In the genomic region with DNA sequence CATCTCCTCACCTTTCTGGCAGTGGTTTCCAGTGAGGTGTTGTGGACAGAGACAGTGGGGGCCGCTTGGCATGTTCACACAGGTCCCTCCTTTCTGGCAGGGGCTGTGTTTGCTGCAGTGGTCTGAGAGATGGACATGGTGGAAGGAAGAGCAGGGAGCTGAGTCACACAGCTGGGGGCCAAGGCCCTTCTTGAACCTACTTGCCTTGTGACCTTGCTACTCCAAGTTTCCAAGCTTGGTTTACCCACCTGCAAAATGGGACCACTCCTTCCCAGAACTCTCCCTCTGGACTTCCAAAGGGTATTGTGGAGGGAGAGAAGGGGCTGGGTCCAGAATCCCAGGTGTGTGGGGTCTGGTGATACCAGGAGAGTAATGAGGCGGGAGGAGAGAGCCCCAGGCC, we compare ENCODE assay signal across 17 cellular contexts. TPM values are rescaled to one million over a fixed set of nuclear protein-coding genes. Genes with fewer than 3 reads are reported as not detected.
A peak's percentile ranks its signal among the peaks of the same experiment; 100 is the strongest.
DNase-seq lines count a peak whose midpoint lies in the region; ATAC-seq and TF ChIP-seq lines count a peak whose summit lies in the region.
"Had no signal": no experiment of that assay in that cellular context is flagged by ENCODE, and none has a peak within 500 bp of the region (broad histone marks: within the 10 kb centered on the region; RNA-seq: fewer than 3 reads in every experiment).

No MANE protein-coding gene starts in this region.

- no peak for DNase-seq in activated CD8-positive, alpha-beta memory T cell treated with anti-CD3 and anti-CD28 coated beads, Interleukin-2, amount 10 ng/mL, durations not matched to agents 7 days and 5 days
- DNase-seq in activated CD8-positive, alpha-beta memory T cell treated with anti-CD3 and anti-CD28 coated beads, Interleukin-2, amount 50 U/mL, for 4 hours: no peak
- no peak for DNase-seq in effector memory CD8-positive, alpha-beta T cell
- DNase-seq in spleen (no peak), AG08395 (ENCODE audit: low spot score) (no peak)
- DNase-seq: hippocampal formation; NCI-H1694; stimulated activated CD4-positive, alpha-beta T cell treated with anti-CD3 and anti-CD28 coated beads, Interleukin-4, amount 100 ng/mL, for 24 hours had no signal

- H3K79me2 ChIP-seq in OCI-LY3 (ENCODE audit: low read length): no peaks in the 10 kb centered on the region

- peak overlapping the region; percentile 64 for H3K4me3 Mint-ChIP-seq in activated CD8-positive, alpha-beta memory T cell treated with anti-CD3 and anti-CD28 coated beads, Interleukin-2, amount 10 ng/mL, durations not matched to agents 7 days and 5 days
- H3K4me3 Mint-ChIP-seq in effector memory CD8-positive, alpha-beta T cell: peak overlapping the region; percentile 85 to 87

- H3K4me3 ChIP-seq in OCI-LY3 (ENCODE audit: low read length) (no peak overlapping the region), spleen (peak overlapping the region in 1 of 8 donors; percentile 37)

- no peak for ATAC-seq in activated CD8-positive, alpha-beta memory T cell treated with anti-CD3 and anti-CD28 coated beads, Interleukin-2, amount 10 ng/mL, durations not matched to agents 7 days and 5 days
- ATAC-seq in effector memory CD8-positive, alpha-beta T cell (replicated peaks): no peak
- no peak for ATAC-seq in GM18505 (IDR thresholded peaks at IDR 0.05; ENCODE audit: unreplicated experiment)
- ATAC-seq in esophagus mucosa: no peak

- no peak overlapping the region for H3K27ac Mint-ChIP-seq in activated CD8-positive, alpha-beta memory T cell treated with anti-CD3 and anti-CD28 coated beads, Interleukin-2, amount 10 ng/mL, durations not matched to agents 7 days and 5 days
- H3K27ac Mint-ChIP-seq in effector memory CD8-positive, alpha-beta T cell: peak overlapping the region; percentile 41 to 66

- no peak overlapping the region for H3K27ac ChIP-seq in OCI-LY3 (ENCODE audit: low read length)
- peak overlapping the region in 7 of 8 donors; percentile 11 to 84 (median 58) for H3K27ac ChIP-seq in spleen

- peaks cover 37% of the 10 kb centered on the region for H3K4me1 Mint-ChIP-seq in activated CD8-positive, alpha-beta memory T cell treated with anti-CD3 and anti-CD28 coated beads, Interleukin-2, amount 10 ng/mL, durations not matched to agents 7 days and 5 days
- H3K4me1 Mint-ChIP-seq in effector memory CD8-positive, alpha-beta T cell (ENCODE audit: low read depth in 2 of 2): peaks cover 41 to 45% of the 10 kb centered on the region in 2 donors

- no peaks in the 10 kb centered on the region for H3K36me3 Mint-ChIP-seq in activated CD8-positive, alpha-beta memory T cell treated with anti-CD3 and anti-CD28 coated beads, Interleukin-2, amount 10 ng/mL, durations not matched to agents 7 days and 5 days
- peaks cover 6% of the 10 kb centered on the region for H3K36me3 Mint-ChIP-seq in effector memory CD8-positive, alpha-beta T cell (ENCODE audit: insufficient read depth)

- H2AFZ ChIP-seq in OCI-LY3 (ENCODE audit: low read depth, low read length): no peak overlapping the region

- intact Hi-C loops in spleen (cut with DNase I; ENCODE audit: low total_unique reads): no loop called here

- CTCF ChIA-PET in activated CD8-positive, alpha-beta memory T cell treated with anti-CD3 and anti-CD28 coated beads, Interleukin-2, amount 10 ng/mL, durations not matched to agents 7 days and 5 days (lab: Charles Lee): interaction anchor here (1.1 to 18.7 kb wide), 17 partner anchors 10 to 112 kb away, joined by 4 to 717 read pairs (median 46); partner anchors contain the start of genes DDX41, GRK6, MXD3 and PDLIM7

- TF ChIP-seq POLR2A in spleen (IDR thresholded peaks at IDR 0.05) (no peak), GM18505 (IDR thresholded peaks at IDR 0.05; ENCODE audit: borderline replicate concordance, extremely low read depth, insufficient read depth, insufficient read length) (no peak)

- H3K4me2 ChIP-seq in OCI-LY3 (ENCODE audit: low read length): 0 out of 2 replicates have a peak overlapping the region, but pooled peaks have one; percentile 16

- H3K36me3 ChIP-seq in OCI-LY3 (replicated peaks; ENCODE audit: low read depth, low read length) (no peaks in the 10 kb centered on the region), spleen (no peaks in the 10 kb centered on the region)

- peaks cover 23% of the 10 kb centered on the region for H3K27me3 Mint-ChIP-seq in activated CD8-positive, alpha-beta memory T cell treated with anti-CD3 and anti-CD28 coated beads, Interleukin-2, amount 10 ng/mL, durations not matched to agents 7 days and 5 days
- H3K27me3 Mint-ChIP-seq in effector memory CD8-positive, alpha-beta T cell: no peaks in the 10 kb centered on the region

- H4K20me1 ChIP-seq in OCI-LY3 (ENCODE audit: insufficient read depth, low read length): no peaks in the 10 kb centered on the region

- TF ChIP-seq CTCF in OCI-LY3 (IDR thresholded peaks at IDR 0.05; ENCODE audit: low read depth, low read length): no peak
- no peak for TF ChIP-seq CTCF in spleen (IDR thresholded peaks at IDR 0.05 in 8 of 11, conservative IDR thresholded peaks at IDR 0.05 in 3 of 11)

- H3K27me3 ChIP-seq in OCI-LY3 (ENCODE audit: low read depth, low read length): peaks cover 17% of the 10 kb centered on the region
- peaks cover 0 to 39% (median 35%) of the 10 kb centered on the region in 7 donors for H3K27me3 ChIP-seq in spleen (replicated peaks in 1 of 7)

- 74 to 93% (median 88%) methylated on average over 2 of the region's 2 CpGs for WGBS in spleen, 5 donors

- no peaks in the 10 kb centered on the region for H3K9me3 Mint-ChIP-seq in activated CD8-positive, alpha-beta memory T cell treated with anti-CD3 and anti-CD28 coated beads, Interleukin-2, amount 10 ng/mL, durations not matched to agents 7 days and 5 days (ENCODE audit: low read depth)
- no peaks in the 10 kb centered on the region for H3K9me3 Mint-ChIP-seq in effector memory CD8-positive, alpha-beta T cell

- H3K9me3 ChIP-seq in OCI-LY3 (ENCODE audit: insufficient read depth, low read length) (no peaks in the 10 kb centered on the region), spleen (no peaks in the 10 kb centered on the region)

- H3K4me1 ChIP-seq in OCI-LY3 (ENCODE audit: low read length): peaks cover 19% of the 10 kb centered on the region
- H3K4me1 ChIP-seq in spleen: peaks cover 33 to 58% (median 48%) of the 10 kb centered on the region in 6 donors

- no peak overlapping the region for H3K9ac ChIP-seq in OCI-LY3 (ENCODE audit: low read length)

RNA-seq across cellular contexts. Expression of gene F12, which starts 4.1 kb away (rescaled TPM):
- total RNA-seq in activated CD8-positive, alpha-beta memory T cell treated with anti-CD3 and anti-CD28 coated beads, Interleukin-2, amount 10 ng/mL, durations not matched to agents 7 days and 5 days: 1 to 10 TPM; 1.3 to 2.2 TPM
- total RNA-seq in spleen (1 to 10 TPM in 3 of 7 donors, under 1 TPM in 4; 0.60 to 1.7 (median 0.94) TPM), esophagus mucosa (32.8 TPM)
- 1 to 10 TPM; 1.1 to 2.3 (median 1.3) TPM for polyA plus RNA-seq in spleen
- total RNA-seq: urinary bladder had no signal

RNA-seq across cellular contexts. Expression of gene PFN3, which starts 4.9 kb away (rescaled TPM):
- not detected for total RNA-seq in activated CD8-positive, alpha-beta memory T cell treated with anti-CD3 and anti-CD28 coated beads, Interleukin-2, amount 10 ng/mL, durations not matched to agents 7 days and 5 days
- not detected for total RNA-seq in spleen
- not detected for polyA plus RNA-seq in spleen
- total RNA-seq in esophagus mucosa: not detected
- total RNA-seq: astrocyte, dermis microvascular lymphatic vessel endothelial cell, fibroblast of lung, myocyte, right cardiac atrium, urinary bladder had no signal
- polyA plus RNA-seq: fibroblast of lung, right cardiac atrium, urinary bladder had no signal

RNA-seq across cellular contexts. Expression of gene SLC34A1, which starts 21.1 kb away (rescaled TPM):
- total RNA-seq in activated CD8-positive, alpha-beta memory T cell treated with anti-CD3 and anti-CD28 coated beads, Interleukin-2, amount 10 ng/mL, durations not matched to agents 7 days and 5 days: under 1 TPM; 0.19 to 0.85 TPM
- total RNA-seq in spleen (under 1 TPM in 5 of 7 donors, not detected in 2; 0.13 to 0.77 (median 0.19) TPM), esophagus mucosa (0.60 TPM)
- polyA plus RNA-seq in spleen: under 1 TPM in 2 of 3 donors, not detected in 1; 0.02 to 0.06 TPM
- total RNA-seq: astrocyte, dermis microvascular lymphatic vessel endothelial cell, fibroblast of lung, myocyte, right cardiac atrium, urinary bladder had no signal
- polyA plus RNA-seq: fibroblast of lung, right cardiac atrium had no signal

RNA-seq across cellular contexts. Expression of gene GRK6, which starts 21.2 kb away (rescaled TPM):
- total RNA-seq in activated CD8-positive, alpha-beta memory T cell treated with anti-CD3 and anti-CD28 coated beads, Interleukin-2, amount 10 ng/mL, durations not matched to agents 7 days and 5 days: 100 to 1,000 TPM; 112 to 159 TPM
- total RNA-seq in spleen: 100 to 1,000 TPM; 114 to 170 (median 149) TPM
- polyA plus RNA-seq in spleen: 10 to 100 TPM; 45.7 to 75.9 (median 55.3) TPM
- total RNA-seq in esophagus mucosa: 26.6 TPM

RNA-seq across cellular contexts. Expression of gene PRR7, which starts 41.3 kb away (rescaled TPM):
- total RNA-seq in activated CD8-positive, alpha-beta memory T cell treated with anti-CD3 and anti-CD28 coated beads, Interleukin-2, amount 10 ng/mL, durations not matched to agents 7 days and 5 days: 1 to 10 TPM; 3.1 to 5.3 TPM
- total RNA-seq in spleen: 1 to 10 TPM in 6 of 7 donors, not detected in 1; 2.6 to 5.3 (median 4.7) TPM
- polyA plus RNA-seq in spleen: 1 to 10 TPM; 1.7 to 5.7 (median 3.9) TPM
- 4.3 TPM for total RNA-seq in esophagus mucosa

Comparison
In these comparisons a context has a peak if more than half of its experiments do, and no peak if none do; other contexts are left out.
1. RNA of gene F12, which starts 4.1 kb away (total RNA-seq): 32.8 TPM in esophagus mucosa (single experiment); 1.3 to 2.2 TPM in activated CD8-positive, alpha-beta memory T cell treated with anti-CD3 and anti-CD28 coated beads, Interleukin-2, amount 10 ng/mL, durations not matched to agents 7 days and 5 days and 0.60 to 1.7 TPM in spleen; every median in the first group is over 10 times any median in the second.